1 cellular context compared by ENCODE assay signal in the genomic region with DNA sequence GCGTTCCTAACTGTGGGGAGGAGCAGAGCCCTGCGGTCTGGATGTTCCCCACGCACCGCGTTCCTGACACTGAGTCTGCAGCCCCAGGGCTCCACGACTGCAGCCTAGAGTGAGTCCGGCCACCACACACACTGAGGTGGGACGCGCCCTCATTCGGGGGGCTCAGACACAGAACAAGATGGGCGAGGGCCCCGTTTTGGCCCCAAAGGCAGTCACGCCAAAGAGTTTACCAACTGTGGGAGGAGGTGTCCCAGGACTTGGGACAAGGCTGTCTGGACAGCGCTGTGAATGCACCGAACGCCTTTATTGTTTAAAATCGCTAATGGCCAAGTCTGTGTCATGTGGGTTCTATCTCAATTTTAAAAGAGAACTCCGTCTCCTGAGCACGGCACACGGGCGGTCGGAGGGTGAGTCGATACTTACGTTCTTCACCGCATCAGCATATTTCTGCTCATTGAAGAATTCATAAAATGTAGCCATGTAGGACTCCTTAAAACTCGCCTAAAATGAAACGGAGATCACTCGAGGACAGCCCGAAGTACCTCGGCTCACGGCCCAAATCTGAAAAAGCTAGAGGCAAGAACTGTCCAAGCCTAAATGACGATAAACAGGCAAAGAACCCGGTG.
TF ChIP-seq lines count a peak whose summit lies in the region.

No MANE protein-coding gene starts in this region.

TF ChIP-seq in WTC11, 78 proteins besides CTCF, POLR2A, EP300 and RAD21 (continued from another document):
- TF ChIP-seq, protein P1, sequence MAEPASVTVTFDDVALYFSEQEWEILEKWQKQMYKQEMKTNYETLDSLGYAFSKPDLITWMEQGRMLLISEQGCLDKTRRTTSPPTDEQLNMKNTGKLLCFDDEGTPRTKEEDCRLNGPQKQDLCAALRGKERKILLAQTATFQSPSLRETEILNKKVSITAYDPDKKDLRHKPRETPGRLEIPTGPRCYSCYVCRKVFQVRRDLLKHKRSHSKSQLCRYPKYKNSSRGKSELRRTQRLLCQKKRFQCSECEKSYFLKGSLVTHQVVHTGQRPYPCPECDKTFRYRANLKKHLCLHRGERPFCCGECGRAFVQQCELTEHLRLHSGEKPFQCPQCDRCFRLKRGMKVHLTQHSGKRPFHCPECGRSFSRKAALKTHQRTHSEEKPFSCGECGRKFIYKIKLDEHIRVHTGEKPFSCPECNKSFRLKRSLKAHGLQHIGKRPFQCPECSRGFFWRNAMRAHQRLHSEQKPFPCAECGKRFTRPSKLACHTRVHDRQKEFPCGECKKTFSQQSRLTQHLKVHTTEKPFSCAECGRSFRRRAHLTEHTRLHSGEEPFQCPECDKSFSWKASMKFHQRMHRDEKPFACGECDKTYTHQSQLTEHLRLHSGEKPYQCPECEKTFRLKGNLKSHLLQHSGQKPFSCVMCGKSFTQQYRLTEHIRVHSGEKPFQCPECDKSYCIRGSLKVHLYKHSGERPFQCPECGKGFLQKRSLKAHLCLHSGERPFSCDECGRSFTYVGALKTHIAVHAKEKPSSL (CRISPR knock-in tag; conservative IDR thresholded peaks at IDR 0.05): no peak
